1 cellular context compared by ENCODE assay signal in the genomic region with DNA sequence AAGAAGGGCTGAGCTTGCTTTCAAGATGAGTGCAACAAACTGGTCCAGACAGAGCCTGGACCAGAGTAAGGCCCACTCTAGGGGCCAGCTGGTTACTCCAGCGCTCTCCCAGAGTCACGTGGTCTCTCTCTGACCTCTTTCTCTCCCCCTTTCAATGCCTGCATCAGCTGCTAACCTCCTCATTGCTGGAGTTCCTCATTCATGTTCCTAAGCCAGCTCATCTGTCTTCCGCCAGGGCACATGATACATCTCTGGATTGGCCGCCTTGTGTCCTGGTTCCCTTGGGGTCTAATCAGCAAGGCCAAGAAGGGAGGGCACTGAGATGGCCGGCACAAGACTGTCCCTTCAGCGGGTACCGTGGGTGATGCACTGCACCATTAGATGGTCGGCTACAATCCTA.
TF ChIP-seq lines count a peak whose summit lies in the region.

No MANE protein-coding gene starts in this region.

TF ChIP-seq in WTC11, 78 proteins besides CTCF, POLR2A, EP300 and RAD21 (continued from another document):
- TF ChIP-seq, protein P1, sequence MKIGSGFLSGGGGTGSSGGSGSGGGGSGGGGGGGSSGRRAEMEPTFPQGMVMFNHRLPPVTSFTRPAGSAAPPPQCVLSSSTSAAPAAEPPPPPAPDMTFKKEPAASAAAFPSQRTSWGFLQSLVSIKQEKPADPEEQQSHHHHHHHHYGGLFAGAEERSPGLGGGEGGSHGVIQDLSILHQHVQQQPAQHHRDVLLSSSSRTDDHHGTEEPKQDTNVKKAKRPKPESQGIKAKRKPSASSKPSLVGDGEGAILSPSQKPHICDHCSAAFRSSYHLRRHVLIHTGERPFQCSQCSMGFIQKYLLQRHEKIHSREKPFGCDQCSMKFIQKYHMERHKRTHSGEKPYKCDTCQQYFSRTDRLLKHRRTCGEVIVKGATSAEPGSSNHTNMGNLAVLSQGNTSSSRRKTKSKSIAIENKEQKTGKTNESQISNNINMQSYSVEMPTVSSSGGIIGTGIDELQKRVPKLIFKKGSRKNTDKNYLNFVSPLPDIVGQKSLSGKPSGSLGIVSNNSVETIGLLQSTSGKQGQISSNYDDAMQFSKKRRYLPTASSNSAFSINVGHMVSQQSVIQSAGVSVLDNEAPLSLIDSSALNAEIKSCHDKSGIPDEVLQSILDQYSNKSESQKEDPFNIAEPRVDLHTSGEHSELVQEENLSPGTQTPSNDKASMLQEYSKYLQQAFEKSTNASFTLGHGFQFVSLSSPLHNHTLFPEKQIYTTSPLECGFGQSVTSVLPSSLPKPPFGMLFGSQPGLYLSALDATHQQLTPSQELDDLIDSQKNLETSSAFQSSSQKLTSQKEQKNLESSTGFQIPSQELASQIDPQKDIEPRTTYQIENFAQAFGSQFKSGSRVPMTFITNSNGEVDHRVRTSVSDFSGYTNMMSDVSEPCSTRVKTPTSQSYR (CRISPR knock-in tag; IDR thresholded peaks at IDR 0.05) = no peak
- TF ChIP-seq, protein P2, sequence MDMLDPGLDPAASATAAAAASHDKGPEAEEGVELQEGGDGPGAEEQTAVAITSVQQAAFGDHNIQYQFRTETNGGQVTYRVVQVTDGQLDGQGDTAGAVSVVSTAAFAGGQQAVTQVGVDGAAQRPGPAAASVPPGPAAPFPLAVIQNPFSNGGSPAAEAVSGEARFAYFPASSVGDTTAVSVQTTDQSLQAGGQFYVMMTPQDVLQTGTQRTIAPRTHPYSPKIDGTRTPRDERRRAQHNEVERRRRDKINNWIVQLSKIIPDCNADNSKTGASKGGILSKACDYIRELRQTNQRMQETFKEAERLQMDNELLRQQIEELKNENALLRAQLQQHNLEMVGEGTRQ (CRISPR knock-in tag; IDR thresholded peaks at IDR 0.05) = 0 out of 2 replicates have a peak, but pooled peaks have one; percentile 19
TF ChIP-seq in WTC11: peak in this region for 1.
